18 cellular contexts compared by ENCODE assay signal in the genomic region with DNA sequence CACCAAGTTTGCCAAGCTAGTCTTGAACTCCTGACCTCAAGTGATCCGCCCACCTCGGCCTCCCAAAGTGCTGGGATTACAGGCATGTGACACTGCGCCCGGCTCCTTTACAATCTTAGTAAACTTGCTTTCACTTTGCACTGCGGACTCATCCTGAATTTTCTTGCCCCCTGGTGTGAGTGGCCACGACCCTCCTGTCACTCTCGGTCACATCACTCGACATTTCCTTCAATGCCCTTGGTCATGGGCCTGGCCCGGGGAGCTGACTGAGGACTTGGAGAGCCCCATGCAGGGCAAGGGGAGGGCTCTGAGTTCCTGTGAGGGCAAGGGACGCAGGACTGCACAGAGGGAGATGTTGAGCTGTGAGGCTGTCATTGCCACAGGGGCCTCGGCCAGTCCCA. TPM values are rescaled to one million over a fixed set of nuclear protein-coding genes. Genes with fewer than 3 reads are reported as not detected.
DNase-seq lines count a peak whose midpoint lies in the region; ATAC-seq, FAIRE-seq and TF ChIP-seq lines count a peak whose summit lies in the region.
"Had no signal": no experiment of that assay in that cellular context is flagged by ENCODE, and none has a peak within 500 bp of the region (broad histone marks: within the 10 kb centered on the region; RNA-seq: fewer than 3 reads in every experiment).

No MANE protein-coding gene starts in this region.

- POLR2A ChIA-PET in A673 (lab: Charles Lee; ENCODE audit: low non-redundant PET): no interaction called here

- no TSS peak for BruUV-seq in A673 (replicated peaks; lab: Mats Ljungman, UMichigan)

- CTCF ChIA-PET in A673 (lab: Charles Lee): no interaction called here

- TF ChIP-seq POLR2A in sigmoid colon (IDR thresholded peaks at IDR 0.05): no peak

- H3K4me3 Mint-ChIP-seq in chondrocyte (ENCODE audit: unreplicated experiment): no peak overlapping the region
- H3K4me3 Mint-ChIP-seq in activated CD4-positive, alpha-beta T cell treated with anti-CD3 and anti-CD28 coated beads, Interleukin-2, amount 10 ng/mL, durations not matched to agents 24 days and 14 days: no peak overlapping the region
- H3K4me3 Mint-ChIP-seq: activated T-helper 1 cell treated with anti-CD3 and anti-CD28 coated beads, Interleukin-12 subunit alpha, Interleukin-12 subunit beta, Interleukin-2, Interleukin-4 antibody, amounts not matched to agents 30 ng/mL and 10 ng/mL and 1 ng/mL, durations not matched to agents 14 hours and 24 hours and 36 hours; CD8-positive, alpha-beta memory T cell had no signal

- H3K36me3 Mint-ChIP-seq in chondrocyte (ENCODE audit: low read depth): no peaks in the 10 kb centered on the region
- no peaks in the 10 kb centered on the region for H3K36me3 Mint-ChIP-seq in activated CD4-positive, alpha-beta T cell treated with anti-CD3 and anti-CD28 coated beads, Interleukin-2, amount 10 ng/mL, durations not matched to agents 24 days and 14 days (ENCODE audit: low read depth)
- H3K36me3 Mint-ChIP-seq: CD8-positive, alpha-beta memory T cell had no signal

- FAIRE-seq in urothelium cell line (lab: Jason Lieb, UNC): no peak
- FAIRE-seq: G401.6, GM18507 had no signal

- TF ChIP-seq EP300 in sigmoid colon (IDR thresholded peaks at IDR 0.05): no peak

- no peaks in the 10 kb centered on the region for H3K27me3 Mint-ChIP-seq in chondrocyte (ENCODE audit: low read depth)
- H3K27me3 Mint-ChIP-seq in activated CD4-positive, alpha-beta T cell treated with anti-CD3 and anti-CD28 coated beads, Interleukin-2, amount 10 ng/mL, durations not matched to agents 24 days and 14 days: no peaks in the 10 kb centered on the region

- peaks cover 23% of the 10 kb centered on the region for H3K4me1 ChIP-seq in A673 (ENCODE audit: insufficient read depth, low read length, poor library complexity, severe bottlenecking)
- H3K4me1 ChIP-seq in right cardiac atrium (ENCODE audit: control insufficient read depth, insufficient read depth, low read length): peaks cover 30% of the 10 kb centered on the region
- peaks cover 0 to 64% (median 57%) of the 10 kb centered on the region in 4 donors for H3K4me1 ChIP-seq in sigmoid colon

- ATAC-seq in right cardiac atrium: no peak

- intact Hi-C loops in A673 (cut with micrococcal nuclease; ENCODE audit: unreplicated experiment) (no loop called here), right cardiac atrium (cut with DNase I) (no loop called here), sigmoid colon (cut with DNase I) (no loop called here)
- intact Hi-C loops in activated CD4-positive, alpha-beta T cell treated with anti-CD3 and anti-CD28 coated beads, Interleukin-2, amount 10 ng/mL, durations not matched to agents 24 days and 14 days (cut with micrococcal nuclease): no loop called here

- H3K9me3 ChIP-seq in A673 (ENCODE audit: low read depth, low read length, poor library complexity, severe bottlenecking) (no peaks in the 10 kb centered on the region), right cardiac atrium (ENCODE audit: control insufficient read depth, low read length) (no peaks in the 10 kb centered on the region), sigmoid colon (no peaks in the 10 kb centered on the region)
- H3K9me3 ChIP-seq: ovary had no signal

- H3K9me3 Mint-ChIP-seq in chondrocyte (ENCODE audit: low read depth): no peaks in the 10 kb centered on the region
- H3K9me3 Mint-ChIP-seq in activated CD4-positive, alpha-beta T cell treated with anti-CD3 and anti-CD28 coated beads, Interleukin-2, amount 10 ng/mL, durations not matched to agents 24 days and 14 days: no peaks in the 10 kb centered on the region
- H3K9me3 Mint-ChIP-seq: activated T-helper 1 cell treated with anti-CD3 and anti-CD28 coated beads, Interleukin-12 subunit alpha, Interleukin-12 subunit beta, Interleukin-2, Interleukin-4 antibody, amounts not matched to agents 30 ng/mL and 10 ng/mL and 1 ng/mL, durations not matched to agents 14 hours and 24 hours and 36 hours; CD8-positive, alpha-beta memory T cell had no signal

- DNase-seq in A673 (ENCODE audit: low spot score) (no peak), chondrocyte (ENCODE audit: low spot score) (no peak), right cardiac atrium (peak in 2 of 3 donors; percentile 52 to 71), sigmoid colon (no peak), urothelium cell line (ENCODE audit: low spot score) (no peak), middle frontal gyrus (ENCODE audit: extremely low spot score, low spot score) (no peak)
- no peak for DNase-seq in NK-92 treated with Interleukin-12 subunit alpha and Interleukin-12 subunit beta, amount 100 ng/mL, for 24 hours (lab: John Stamatoyannopoulos, UW)
- no peak for DNase-seq in activated CD4-positive, alpha-beta T cell treated with anti-CD3 and anti-CD28 coated beads, Interleukin-2, amount 10 ng/mL, durations not matched to agents 24 days and 14 days
- DNase-seq: activated CD4-positive, CD25-positive, alpha-beta regulatory T cell treated with anti-CD3 and anti-CD28 coated beads, Interleukin-2, amount 50 U/mL, for 72 hours; CD8-positive, alpha-beta memory T cell; NCI-H2171 treated with DMSO at 0.1 percent for 48 hours; ovary had no signal

- peaks cover 32% of the 10 kb centered on the region for H3K4me1 Mint-ChIP-seq in chondrocyte (ENCODE audit: low read depth)
- no peaks in the 10 kb centered on the region for H3K4me1 Mint-ChIP-seq in activated CD4-positive, alpha-beta T cell treated with anti-CD3 and anti-CD28 coated beads, Interleukin-2, amount 10 ng/mL, durations not matched to agents 24 days and 14 days
- H3K4me1 Mint-ChIP-seq: CD8-positive, alpha-beta memory T cell had no signal

- H3K27me3 ChIP-seq in A673 (replicated peaks; ENCODE audit: insufficient read depth, low read depth, low read length, poor library complexity) (no peaks in the 10 kb centered on the region), right cardiac atrium (ENCODE audit: control insufficient read depth, insufficient read depth) (no peaks in the 10 kb centered on the region), sigmoid colon (no peaks in the 10 kb centered on the region)
- H3K27me3 ChIP-seq: hepatocyte, ovary had no signal

- H3K27ac ChIP-seq in A673 (ENCODE audit: low read depth, low read length, poor library complexity, severe bottlenecking) (peak overlapping the region; percentile 31), right cardiac atrium (ENCODE audit: low read length) (peak overlapping the region; percentile 90), sigmoid colon (peak overlapping the region; percentile 85 to 97 (median 92))
- H3K27ac ChIP-seq: 22Rv1, hepatocyte, ovary had no signal

- 54% methylated on average over 11 of the region's 11 CpGs for WGBS in right cardiac atrium
- WGBS in sigmoid colon, 2 donors: 48 to 71% methylated on average over 11 of the region's 11 CpGs

- no peak overlapping the region for H3K4me3 ChIP-seq in A673 (ENCODE audit: low read depth, low read length, poor library complexity, severe bottlenecking)
- no peak overlapping the region for H3K4me3 ChIP-seq in right cardiac atrium (ENCODE audit: low read length)
- H3K4me3 ChIP-seq in sigmoid colon: peak overlapping the region in 1 of 4 donors; percentile 5
- H3K4me3 ChIP-seq: hepatocyte, ovary had no signal

- H3K27ac Mint-ChIP-seq in chondrocyte (ENCODE audit: unreplicated experiment): peak overlapping the region; percentile 45
- H3K27ac Mint-ChIP-seq in activated CD4-positive, alpha-beta T cell treated with anti-CD3 and anti-CD28 coated beads, Interleukin-2, amount 10 ng/mL, durations not matched to agents 24 days and 14 days: no peak overlapping the region
- H3K27ac Mint-ChIP-seq: activated T-helper 1 cell treated with anti-CD3 and anti-CD28 coated beads, Interleukin-12 subunit alpha, Interleukin-12 subunit beta, Interleukin-2, Interleukin-4 antibody, amounts not matched to agents 30 ng/mL and 10 ng/mL and 1 ng/mL, durations not matched to agents 14 hours and 24 hours and 36 hours; CD8-positive, alpha-beta memory T cell had no signal

- H3K36me3 ChIP-seq in A673 (ENCODE audit: insufficient read depth, low read length, poor library complexity, severe bottlenecking) (no peaks in the 10 kb centered on the region), sigmoid colon (peaks cover 0 to 12% (median 0%) of the 10 kb centered on the region in 4 donors)
- H3K36me3 ChIP-seq: ovary had no signal

- TF ChIP-seq CTCF in A673 (conservative IDR thresholded peaks at IDR 0.05; ENCODE audit: low read depth, low read length): no peak
- no peak for TF ChIP-seq CTCF in chondrocyte (IDR thresholded peaks at IDR 0.05)
- no peak for TF ChIP-seq CTCF in sigmoid colon (IDR thresholded peaks at IDR 0.05)

RNA-seq across cellular contexts. Expression of a gene that starts 21.4 kb away (rescaled TPM):
- 21.9 and 23.7 TPM in 2 replicates for total RNA-seq in A673 (2021)
- 5.2 to 23.8 TPM (median 22.0 TPM) in 3 replicates for total RNA-seq in chondrocyte
- 100 to 1,000 TPM in 1 of 4 donors, 10 to 100 TPM in 3; 74.3 to 103 (median 86.8) TPM for total RNA-seq in right cardiac atrium
- polyA plus RNA-seq in right cardiac atrium: 66.3 TPM
- 10 to 100 TPM; 23.5 to 51.0 (median 27.7) TPM for total RNA-seq in sigmoid colon
- polyA plus RNA-seq in sigmoid colon: 10 to 100 TPM in 2 of 3 donors, 1 to 10 TPM in 1; 1.6 to 17.3 (median 12.6) TPM
- not detected in 2 replicates for total RNA-seq in activated CD4-positive, alpha-beta T cell treated with anti-CD3 and anti-CD28 coated beads, Interleukin-2, amount 10 ng/mL, durations not matched to agents 24 days and 14 days
- total RNA-seq: activated T-helper 1 cell treated with anti-CD3 and anti-CD28 coated beads, Interleukin-12 subunit alpha, Interleukin-12 subunit beta, Interleukin-2, Interleukin-4 antibody, amounts not matched to agents 30 ng/mL and 10 ng/mL and 1 ng/mL, durations not matched to agents 14 hours and 24 hours and 36 hours; CD8-positive, alpha-beta memory T cell had no signal
- polyA plus RNA-seq: CD8-positive, alpha-beta memory T cell had no signal

RNA-seq across cellular contexts. Expression of a gene that starts 50.1 kb away (rescaled TPM):
- total RNA-seq in A673 (2021): 172 and 176 TPM in 2 replicates
- 279 to 383 TPM (median 382 TPM) in 3 replicates for total RNA-seq in chondrocyte
- total RNA-seq in right cardiac atrium: 100 to 1,000 TPM; 343 to 487 (median 377) TPM
- polyA plus RNA-seq in right cardiac atrium: 322 TPM
- 100 to 1,000 TPM in 2 of 4 donors, 10 to 100 TPM in 2; 71.5 to 156 (median 88.6) TPM for total RNA-seq in sigmoid colon
- 100 to 1,000 TPM in 1 of 3 donors, 10 to 100 TPM in 2; 44.9 to 158 (median 78.7) TPM for polyA plus RNA-seq in sigmoid colon
- 76.2 and 77.0 TPM in 2 replicates for total RNA-seq in activated CD4-positive, alpha-beta T cell treated with anti-CD3 and anti-CD28 coated beads, Interleukin-2, amount 10 ng/mL, durations not matched to agents 24 days and 14 days

RNA-seq across cellular contexts. Expression of a gene that starts 58.9 kb away (rescaled TPM):
- 1.2 and 1.9 TPM in 2 replicates for total RNA-seq in A673 (2021)
- total RNA-seq in chondrocyte: 0.85 to 1.8 TPM in 2 of 3 replicates, not detected in the other
- total RNA-seq in right cardiac atrium: 1 to 10 TPM in 1 of 4 donors, under 1 TPM in 2, not detected in 1; 0.40 to 1.1 (median 0.47) TPM
- polyA plus RNA-seq in right cardiac atrium: 0.16 TPM
- total RNA-seq in sigmoid colon: under 1 TPM in 1 of 4 donors, not detected in 3; 0.66 TPM
- under 1 TPM in 1 of 3 donors, not detected in 2; 0.25 TPM for polyA plus RNA-seq in sigmoid colon
- total RNA-seq in activated CD4-positive, alpha-beta T cell treated with anti-CD3 and anti-CD28 coated beads, Interleukin-2, amount 10 ng/mL, durations not matched to agents 24 days and 14 days: 0.98 and 1.2 TPM in 2 replicates
- total RNA-seq: H4 had no signal
- polyA plus RNA-seq: hepatocyte, ovary had no signal

Comparison
In these comparisons a context has a peak if more than half of its experiments do, and no peak if none do; other contexts are left out.
1. DNase-seq: peak in right cardiac atrium (2 of 3); none in A673 (single experiment), chondrocyte (single experiment), sigmoid colon (single experiment), NK-92 treated with Interleukin-12 subunit alpha and Interleukin-12 subunit beta, amount 100 ng/mL, for 24 hours (single experiment), urothelium cell line (single experiment), activated CD4-positive, alpha-beta T cell treated with anti-CD3 and anti-CD28 coated beads, Interleukin-2, amount 10 ng/mL, durations not matched to agents 24 days and 14 days (single experiment) and middle frontal gyrus (single experiment).
2. H3K27ac ChIP-seq: peak in every context shown above with its lines; median percentile 92 in sigmoid colon; 90 in right cardiac atrium; 31 in A673.